In the genomic region with DNA sequence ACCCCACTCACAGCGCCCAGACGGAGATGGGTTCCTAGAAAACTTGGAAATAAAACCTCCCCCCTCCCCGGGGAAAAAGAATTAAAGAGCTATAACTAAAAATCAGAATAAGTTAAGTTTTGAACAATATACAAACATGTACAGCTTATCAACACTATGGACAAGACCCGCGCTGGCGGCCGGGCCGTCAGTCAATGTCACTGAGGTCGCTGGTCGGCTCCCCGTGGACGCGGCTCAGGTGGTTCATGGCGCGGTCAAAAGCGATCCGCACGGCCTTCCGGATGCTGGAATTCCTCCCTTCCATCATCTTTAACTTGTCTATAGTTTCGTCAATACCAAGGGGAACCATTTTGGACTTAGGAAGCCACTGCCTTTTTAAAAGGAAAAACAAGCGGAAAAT, we compare ENCODE assay signal across 20 cellular contexts. TPM values are rescaled to one million over a fixed set of nuclear protein-coding genes. Genes with fewer than 3 reads are reported as not detected.
DNase-seq lines count a peak whose midpoint lies in the region; ATAC-seq and TF ChIP-seq lines count a peak whose summit lies in the region.
"Had no signal": no experiment of that assay in that cellular context is flagged by ENCODE, and none has a peak within 500 bp of the region (broad histone marks: within the 10 kb centered on the region; RNA-seq: fewer than 3 reads in every experiment).

No MANE protein-coding gene starts in this region.

- H2BK15ac ChIP-seq in H9 (ENCODE audit: low read depth, low read length) = no peak overlapping the region

- 94% methylated on average over 21 of the region's 21 CpGs for WGBS in right cardiac atrium
- no CpG with 5 or more reads among the region's 21 CpGs for WGBS in H9 (ENCODE audit: extremely low coverage, insufficient read length, low lambda C conversion rate)

- H3T11ph ChIP-seq in H9 (ENCODE audit: low read length) = no peak overlapping the region

- no peak overlapping the region for H3K23ac ChIP-seq in H9 (ENCODE audit: insufficient read length, low read depth, low read length)

- no peaks in the 10 kb centered on the region for H3K9me3 Mint-ChIP-seq in H9
- no peaks in the 10 kb centered on the region for H3K9me3 Mint-ChIP-seq in effector memory CD8-positive, alpha-beta T cell
- H3K9me3 Mint-ChIP-seq: CD4-positive, alpha-beta memory T cell had no signal

- no peak overlapping the region for H2BK20ac ChIP-seq in H9 (ENCODE audit: low read depth, low read length, poor library complexity, severe bottlenecking)

- H2BK5ac ChIP-seq in H9 (ENCODE audit: insufficient read length, low read length) = no peak overlapping the region

- H3K27me3 ChIP-seq in right cardiac atrium (ENCODE audit: control insufficient read depth, insufficient read depth) = no peaks in the 10 kb centered on the region
- no peaks in the 10 kb centered on the region for H3K27me3 ChIP-seq in BLaER1
- no peaks in the 10 kb centered on the region for H3K27me3 ChIP-seq in H9 (ENCODE audit: insufficient read depth, low read length)
- H3K27me3 ChIP-seq: BE2C had no signal

- TF ChIP-seq CTCF in H9 (conservative IDR thresholded peaks at IDR 0.05) = no peak

- no peak overlapping the region for H3K56ac ChIP-seq in H9 (ENCODE audit: insufficient read length, low read depth, low read length)

- DNase-seq in right cardiac atrium (peak in 2 of 3 donors; percentile 31 to 45), cardiac septum (ENCODE audit: low spot score) (no peak), H9 (no peak), NK-92 (lab: John Stamatoyannopoulos, UW; ENCODE audit: unreplicated experiment) (no peak), LoVo (ENCODE audit: low spot score) (no peak), CD1c-positive myeloid dendritic cell (ENCODE audit: extremely low spot score) (no peak)
- DNase-seq in effector memory CD8-positive, alpha-beta T cell = no peak
- DNase-seq: AML-193; BE2C; Calu3; CD4-positive, alpha-beta memory T cell; COR-L47; DMS53; DMS79 treated with DMSO at 0.1 percent for 48 hours; GF-D8; GOT3; HCEC 1CT had no signal

- no peak overlapping the region for H2BK120ac ChIP-seq in H9 (ENCODE audit: low read depth, low read length, poor library complexity, severe bottlenecking)

- no peak overlapping the region for H4K91ac ChIP-seq in H9 (ENCODE audit: insufficient read length, low read depth, low read length)

- no peaks in the 10 kb centered on the region for H3K23me2 ChIP-seq in H9 (ENCODE audit: insufficient read length, low read depth, low read length, poor library complexity, severe bottlenecking)

- no peak overlapping the region for H2AK5ac ChIP-seq in H9 (ENCODE audit: insufficient read length, low read length)

- H3K27ac Mint-ChIP-seq in H9 = peak overlapping the region in 2 of 3 experiments; percentile 44 to 83; a peak in 2 of 7 replicates
- peak overlapping the region; percentile 25 to 79 for H3K27ac Mint-ChIP-seq in effector memory CD8-positive, alpha-beta T cell

- H3K4me3 ChIP-seq in right cardiac atrium (ENCODE audit: low read length) = no peak overlapping the region
- no peak overlapping the region for H3K4me3 ChIP-seq in BLaER1

- no peaks in the 10 kb centered on the region for H3K79me1 ChIP-seq in H9 (ENCODE audit: insufficient read depth, low read depth, low read length, poor library complexity, severe bottlenecking)

- H3K36me3 ChIP-seq in BLaER1 = peaks cover 48% of the 10 kb centered on the region

- no peak overlapping the region for H3K14ac ChIP-seq in H9 (ENCODE audit: insufficient read depth, low read length)

- H3K4me1 ChIP-seq in right cardiac atrium (ENCODE audit: control insufficient read depth, insufficient read depth, low read length) (no peaks in the 10 kb centered on the region), BLaER1 (peaks cover 99% of the 10 kb centered on the region), H9 (ENCODE audit: insufficient read depth, low read length) (no peaks in the 10 kb centered on the region)
- H3K4me1 ChIP-seq: BE2C had no signal

- no peak overlapping the region for H2AFZ ChIP-seq in H9 (ENCODE audit: low read length)

- peaks cover under 1 to 3% of the 10 kb centered on the region in 2 experiments; a peak in 2 of 4 replicates for H3K4me1 Mint-ChIP-seq in H9
- no peaks in the 10 kb centered on the region for H3K4me1 Mint-ChIP-seq in effector memory CD8-positive, alpha-beta T cell (ENCODE audit: low read depth in 2 of 2)

- H3K9me3 ChIP-seq in right cardiac atrium (ENCODE audit: control insufficient read depth, low read length) (no peaks in the 10 kb centered on the region), BLaER1 (no peaks in the 10 kb centered on the region), H9 (ENCODE audit: control insufficient read depth, low read depth, low read length) (no peaks in the 10 kb centered on the region)
- H3K9me3 ChIP-seq: BE2C had no signal

- no peak overlapping the region for H4K5ac ChIP-seq in H9 (ENCODE audit: insufficient read length, low read depth, low read length)

- H4K20me1 ChIP-seq in BLaER1 (peaks cover 33% of the 10 kb centered on the region), H9 (ENCODE audit: control insufficient read depth, insufficient read depth, insufficient read length) (no peaks in the 10 kb centered on the region)

- no peak overlapping the region for H3K4ac ChIP-seq in H9 (ENCODE audit: low read depth, low read length)

- H4K8ac ChIP-seq in H9 (replicated peaks; ENCODE audit: insufficient read length, low read depth, low read length) = no peak overlapping the region

- H3K27ac ChIP-seq in right cardiac atrium (ENCODE audit: low read length) = no peak overlapping the region
- H3K27ac ChIP-seq in BLaER1 = peak overlapping the region; percentile 90
- no peak overlapping the region for H3K27ac ChIP-seq in H9 (ENCODE audit: insufficient read length, low read depth, low read length)
- H3K27ac ChIP-seq: 22Rv1, C4-2B had no signal

- no peak overlapping the region for H3K18ac ChIP-seq in H9 (ENCODE audit: insufficient read length, low read depth, low read length)

- no peak for ATAC-seq in right cardiac atrium
- no peak for ATAC-seq in effector memory CD8-positive, alpha-beta T cell (replicated peaks)

- intact Hi-C loops in right cardiac atrium (cut with DNase I) = no loop called here
- intact Hi-C loops in cardiac septum (cut with DNase I) = no loop called here

- no peak overlapping the region for H3K4me3 Mint-ChIP-seq in H9
- H3K4me3 Mint-ChIP-seq in effector memory CD8-positive, alpha-beta T cell = no peak overlapping the region
- H3K4me3 Mint-ChIP-seq: CD4-positive, alpha-beta memory T cell had no signal

- no peak overlapping the region for H2BK12ac ChIP-seq in H9 (ENCODE audit: insufficient read length, low read depth, low read length)

- H3K79me2 ChIP-seq in H9 (ENCODE audit: insufficient read depth, low read length) = no peaks in the 10 kb centered on the region

- H3K9ac ChIP-seq in BLaER1 = peak overlapping the region; percentile 71
- no peak overlapping the region for H3K9ac ChIP-seq in H9 (ENCODE audit: extremely low read depth, insufficient read length, low read length)

- H3K27me3 Mint-ChIP-seq in H9 (ENCODE audit: low read depth) = no peaks in the 10 kb centered on the region
- no peaks in the 10 kb centered on the region for H3K27me3 Mint-ChIP-seq in effector memory CD8-positive, alpha-beta T cell
- H3K27me3 Mint-ChIP-seq: CD4-positive, alpha-beta memory T cell had no signal

- H3K4me2 ChIP-seq in BLaER1 (peak overlapping the region; percentile 87), H9 (ENCODE audit: insufficient read depth, insufficient read length, low read length) (no peak overlapping the region)

- peaks cover 16 to 53% (median 49%) of the 10 kb centered on the region in 3 experiments; a peak in 6 of 7 replicates for H3K36me3 Mint-ChIP-seq in H9 (ENCODE audit: insufficient read depth in 1 of 3, low read depth in 3 of 3)
- H3K36me3 Mint-ChIP-seq in effector memory CD8-positive, alpha-beta T cell (ENCODE audit: insufficient read depth) = peaks cover 90% of the 10 kb centered on the region

RNA-seq across cellular contexts. Expression of gene BRD1, which starts 53.6 kb away (rescaled TPM):
- total RNA-seq in right cardiac atrium = 10 to 100 TPM; 17.7 to 19.4 (median 18.3) TPM
- polyA plus RNA-seq in right cardiac atrium = 16.3 TPM
- total RNA-seq in cardiac septum = 18.0 TPM
- total RNA-seq in H9 (2021) = 51.3 and 53.3 TPM in 2 replicates

Comparison
In these comparisons a context has a peak if more than half of its experiments do, and no peak if none do; other contexts are left out.
1. DNase-seq: peak in right cardiac atrium (2 of 3); none in cardiac septum (single experiment), H9 (single experiment), effector memory CD8-positive, alpha-beta T cell (0 of 3), NK-92 (single experiment), LoVo (single experiment) and CD1c-positive myeloid dendritic cell (single experiment).